2 cellular contexts compared by ENCODE assay signal in genomic region chr20:35248641-35249475, GRCh38.
TF ChIP-seq lines count a peak whose summit lies in the region.

No MANE protein-coding gene starts in this region.

TF ChIP-seq in GM23338, 12 proteins besides CTCF, POLR2A, EP300 and RAD21:
- no peak for TF ChIP-seq EZH2phosphoT487 (IDR thresholded peaks at IDR 0.05; ENCODE audit: unreplicated experiment)
- no peak for TF ChIP-seq STAT1 (IDR thresholded peaks at IDR 0.05; ENCODE audit: unreplicated experiment)
- TF ChIP-seq, protein P1, sequence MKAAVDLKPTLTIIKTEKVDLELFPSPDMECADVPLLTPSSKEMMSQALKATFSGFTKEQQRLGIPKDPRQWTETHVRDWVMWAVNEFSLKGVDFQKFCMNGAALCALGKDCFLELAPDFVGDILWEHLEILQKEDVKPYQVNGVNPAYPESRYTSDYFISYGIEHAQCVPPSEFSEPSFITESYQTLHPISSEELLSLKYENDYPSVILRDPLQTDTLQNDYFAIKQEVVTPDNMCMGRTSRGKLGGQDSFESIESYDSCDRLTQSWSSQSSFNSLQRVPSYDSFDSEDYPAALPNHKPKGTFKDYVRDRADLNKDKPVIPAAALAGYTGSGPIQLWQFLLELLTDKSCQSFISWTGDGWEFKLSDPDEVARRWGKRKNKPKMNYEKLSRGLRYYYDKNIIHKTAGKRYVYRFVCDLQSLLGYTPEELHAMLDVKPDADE (IDR thresholded peaks at IDR 0.05), result no peak
- no peak for TF ChIP-seq NANOG (IDR thresholded peaks at IDR 0.05; ENCODE audit: borderline replicate concordance)
- TF ChIP-seq JUNB (IDR thresholded peaks at IDR 0.05; ENCODE audit: unreplicated experiment), result no peak
- no peak for TF ChIP-seq EZH2 (IDR thresholded peaks at IDR 0.05; ENCODE audit: low read depth, unreplicated experiment)
- no peak for TF ChIP-seq ZNF114 (CRISPR knock-in tag; IDR thresholded peaks at IDR 0.05)
- no peak for TF ChIP-seq REST (IDR thresholded peaks at IDR 0.05; ENCODE audit: unreplicated experiment)
- no peak for TF ChIP-seq ZNF331 (CRISPR knock-in tag; IDR thresholded peaks at IDR 0.05; ENCODE audit: low read depth)

TF ChIP-seq in WTC11, 78 proteins besides CTCF, POLR2A, EP300 and RAD21:
- TF ChIP-seq FOXP1 (CRISPR knock-in tag; IDR thresholded peaks at IDR 0.05; ENCODE audit: borderline replicate concordance), result no peak
- no peak for TF ChIP-seq RORB (CRISPR knock-in tag; IDR thresholded peaks at IDR 0.05)
